27 cellular contexts compared by ENCODE assay signal in the genomic region with DNA sequence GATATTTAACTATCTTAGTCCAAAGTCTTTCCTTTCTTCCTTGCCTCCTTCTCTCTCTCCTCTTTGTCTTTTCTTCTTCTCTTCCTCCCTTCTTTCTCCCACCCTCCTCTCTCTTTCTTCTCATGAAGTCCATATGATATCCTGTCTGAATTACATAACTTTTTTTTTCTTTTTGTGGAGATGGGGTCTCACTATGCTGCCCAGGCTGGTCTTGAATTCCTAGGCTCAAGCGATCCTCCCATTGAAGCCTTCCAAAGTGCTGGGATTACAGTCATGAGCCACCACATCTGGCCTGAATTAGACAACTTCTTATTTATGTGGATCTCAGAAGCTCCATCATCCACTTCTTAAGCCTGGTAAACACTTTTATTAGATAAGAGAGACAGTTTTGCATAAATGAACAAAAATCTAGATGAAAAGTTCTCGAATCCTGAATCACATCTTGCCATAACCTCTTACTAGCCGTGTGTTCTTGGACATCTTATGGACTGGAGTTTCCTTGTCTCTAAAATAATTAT.
A peak's percentile ranks its signal among the peaks of the same experiment; 100 is the strongest.
DNase-seq lines count a peak whose midpoint lies in the region; ATAC-seq lines count a peak whose summit lies in the region.
"Had no signal": no experiment of that assay in that cellular context is flagged by ENCODE, and none has a peak within 500 bp of the region (broad histone marks: within the 10 kb centered on the region; RNA-seq: fewer than 3 reads in every experiment).

No MANE protein-coding gene starts in this region.

- peak overlapping the region in 1 of 8 donors; percentile 3 for H3K4me3 Mint-ChIP-seq in CD4-positive, alpha-beta memory T cell
- H3K4me3 Mint-ChIP-seq in activated naive CD8-positive, alpha-beta T cell treated with anti-CD3 and anti-CD28 coated beads, Interleukin-2, amount 50 U/mL, for 24 hours = no peak overlapping the region
- peak overlapping the region in 6 of 8 donors; percentile 13 to 79 (median 68) for H3K4me3 Mint-ChIP-seq in naive B cell
- H3K4me3 Mint-ChIP-seq: neural crest cell had no signal

- intact Hi-C loops in CD4-positive, alpha-beta memory T cell (cut with micrococcal nuclease) = no loop called here

- H3K27me3 ChIP-seq in CD4-positive, alpha-beta memory T cell (ENCODE audit: insufficient read depth, low read length) = no peaks in the 10 kb centered on the region
- H3K27me3 ChIP-seq in effector memory CD4-positive, alpha-beta T cell (replicated peaks; ENCODE audit: control insufficient read depth, insufficient read depth, low read length, poor library complexity, severe bottlenecking) = no peaks in the 10 kb centered on the region
- H3K27me3 ChIP-seq: brain microvascular endothelial cell, gastroesophageal sphincter, SJSA1, upper lobe of right lung had no signal

- H3K27ac Mint-ChIP-seq in CD4-positive, alpha-beta memory T cell = peak overlapping the region in 5 of 7 donors; percentile 9 to 89 (median 51)
- peak overlapping the region; percentile 12 for H3K27ac Mint-ChIP-seq in activated naive CD8-positive, alpha-beta T cell treated with anti-CD3 and anti-CD28 coated beads, Interleukin-2, amount 50 U/mL, for 24 hours
- peak overlapping the region in 5 of 6 donors; percentile 68 to 95 (median 89) for H3K27ac Mint-ChIP-seq in naive B cell
- H3K27ac Mint-ChIP-seq: activated T-helper 2 cell treated with anti-CD3 and anti-CD28 coated beads, Interferon-gamma antibody, Interleukin-2, Interleukin-4, amounts not matched to agents 10 μg/mL and 5 μg/mL and 100 μg/mL, durations not matched to agents 14 hours and 24 hours and 36 hours had no signal

- no peak for ATAC-seq in activated naive CD8-positive, alpha-beta T cell treated with anti-CD3 and anti-CD28 coated beads, Interleukin-2, amount 50 U/mL, for 24 hours
- no peak for ATAC-seq in naive B cell (ENCODE audit: low read depth in 2 of 2)
- no peak for ATAC-seq in GM19395 (IDR thresholded peaks at IDR 0.05; ENCODE audit: unreplicated experiment)
- ATAC-seq: gastroesophageal sphincter, upper lobe of right lung had no signal

- DNase-seq in CD4-positive, alpha-beta memory T cell = no peak
- peak; percentile 44 for DNase-seq in EH (ENCODE audit: low read depth)
- DNase-seq in activated naive CD8-positive, alpha-beta T cell treated with anti-CD3 and anti-CD28 coated beads, Interleukin-2, amount 50 U/mL, for 24 hours = no peak
- DNase-seq in naive B cell = no peak
- DNase-seq in effector memory CD4-positive, alpha-beta T cell = no peak
- DNase-seq in NCI-H69 (lab: John Stamatoyannopoulos, UW) = no peak
- no peak for DNase-seq in iPS-NIHi7 (ENCODE audit: extremely low spot score)
- DNase-seq: activated CD4-positive, alpha-beta T cell treated with anti-CD3 and anti-CD28 coated beads for 48 hours; activated CD8-positive, alpha-beta memory T cell treated with anti-CD3 and anti-CD28 coated beads, Interleukin-2, amount 50 U/mL, for 4 hours; AML-193; brain microvascular endothelial cell; COR-L47; effector CD4-positive, alpha-beta T cell; HCEC 1CT; hypothalamus; left ventricle myocardium inferior; midbrain; NCI-H1092 treated with DMSO at 0.1 percent for 48 hours; NCI-H187 treated with DMSO at 0.1 percent for 48 hours; NCI-H524 treated with DMSO at 0.1 percent for 48 hours; posterior cingulate gyrus; upper lobe of right lung had no signal

- no peaks in the 10 kb centered on the region for H3K9me3 Mint-ChIP-seq in CD4-positive, alpha-beta memory T cell
- H3K9me3 Mint-ChIP-seq in activated naive CD8-positive, alpha-beta T cell treated with anti-CD3 and anti-CD28 coated beads, Interleukin-2, amount 50 U/mL, for 24 hours = no peaks in the 10 kb centered on the region
- no peaks in the 10 kb centered on the region for H3K9me3 Mint-ChIP-seq in naive B cell
- H3K9me3 Mint-ChIP-seq: activated T-helper 2 cell treated with anti-CD3 and anti-CD28 coated beads, Interferon-gamma antibody, Interleukin-2, Interleukin-4, amounts not matched to agents 10 μg/mL and 5 μg/mL and 100 μg/mL, durations not matched to agents 14 hours and 24 hours and 36 hours had no signal

- no peaks in the 10 kb centered on the region for H3K36me3 ChIP-seq in CD4-positive, alpha-beta memory T cell (ENCODE audit: insufficient read depth, low read length)
- H3K36me3 ChIP-seq in effector memory CD4-positive, alpha-beta T cell (ENCODE audit: control insufficient read depth, insufficient read depth, low read length) = no peaks in the 10 kb centered on the region
- H3K36me3 ChIP-seq: brain microvascular endothelial cell, left ventricle myocardium inferior, upper lobe of right lung had no signal

- CTCF ChIA-PET in CD4-positive, alpha-beta memory T cell (lab: Charles Lee; ENCODE audit: partially characterized antibody) = interaction anchor here (1.3 kb wide), 2 partner anchors 9 to 385 kb away, joined by 3 read pairs; no protein-coding TSS in a partner anchor

- POLR2A ChIA-PET in CD4-positive, alpha-beta memory T cell (lab: Charles Lee; ENCODE audit: partially characterized antibody) = no interaction called here

- H3K4me1 Mint-ChIP-seq in CD4-positive, alpha-beta memory T cell = peaks cover 37 to 55% (median 48%) of the 10 kb centered on the region in 4 donors
- H3K4me1 Mint-ChIP-seq in activated naive CD8-positive, alpha-beta T cell treated with anti-CD3 and anti-CD28 coated beads, Interleukin-2, amount 50 U/mL, for 24 hours = peaks cover 56% of the 10 kb centered on the region
- peaks cover 50 to 72% (median 67%) of the 10 kb centered on the region in 3 donors for H3K4me1 Mint-ChIP-seq in naive B cell

- H3K4me3 ChIP-seq in CD4-positive, alpha-beta memory T cell (ENCODE audit: low read length in 2 of 2) = no peak overlapping the region
- H3K4me3 ChIP-seq in effector memory CD4-positive, alpha-beta T cell (ENCODE audit: insufficient read depth, low read depth, low read length, poor library complexity, severe bottlenecking) = no peak overlapping the region
- H3K4me3 ChIP-seq: gastroesophageal sphincter, left ventricle myocardium inferior, SJSA1, upper lobe of right lung had no signal

- no peak overlapping the region for H3K27ac ChIP-seq in CD4-positive, alpha-beta memory T cell (ENCODE audit: low read depth, low read length)
- no peak overlapping the region for H3K27ac ChIP-seq in effector memory CD4-positive, alpha-beta T cell (ENCODE audit: insufficient read depth, low read length, poor library complexity, severe bottlenecking)
- H3K27ac ChIP-seq: brain microvascular endothelial cell, left ventricle myocardium inferior, SJSA1, upper lobe of right lung had no signal

- H3K9me3 ChIP-seq in CD4-positive, alpha-beta memory T cell (ENCODE audit: control insufficient read depth in 1 of 2, low read length in 2 of 2) = no peaks in the 10 kb centered on the region
- no peaks in the 10 kb centered on the region for H3K9me3 ChIP-seq in effector memory CD4-positive, alpha-beta T cell (ENCODE audit: control insufficient read depth, low read length)
- H3K9me3 ChIP-seq: gastroesophageal sphincter, left ventricle myocardium inferior, SJSA1, upper lobe of right lung had no signal

- H3K4me1 ChIP-seq in CD4-positive, alpha-beta memory T cell (ENCODE audit: insufficient read depth, low read length) = peaks cover 22% of the 10 kb centered on the region
- H3K4me1 ChIP-seq in effector memory CD4-positive, alpha-beta T cell (ENCODE audit: control insufficient read depth, insufficient read depth, low read length, poor library complexity, severe bottlenecking) = peaks cover 11% of the 10 kb centered on the region

- H3K27me3 Mint-ChIP-seq in CD4-positive, alpha-beta memory T cell = no peaks in the 10 kb centered on the region
- H3K27me3 Mint-ChIP-seq in activated naive CD8-positive, alpha-beta T cell treated with anti-CD3 and anti-CD28 coated beads, Interleukin-2, amount 50 U/mL, for 24 hours = no peaks in the 10 kb centered on the region
- no peaks in the 10 kb centered on the region for H3K27me3 Mint-ChIP-seq in naive B cell

- H3K36me3 Mint-ChIP-seq in CD4-positive, alpha-beta memory T cell = peaks cover 0 to 22% of the 10 kb centered on the region in 2 donors
- peaks cover 2% of the 10 kb centered on the region for H3K36me3 Mint-ChIP-seq in activated naive CD8-positive, alpha-beta T cell treated with anti-CD3 and anti-CD28 coated beads, Interleukin-2, amount 50 U/mL, for 24 hours (ENCODE audit: low read depth)
- H3K36me3 Mint-ChIP-seq in naive B cell = peaks cover 0 to 6% of the 10 kb centered on the region in 2 donors

Comparison
In these comparisons a context has a peak if more than half of its experiments do, and no peak if none do; other contexts are left out.
1. H3K27ac Mint-ChIP-seq: peak in every context shown above with its lines; median percentile 89 in naive B cell; 51 in CD4-positive, alpha-beta memory T cell; 12 in activated naive CD8-positive, alpha-beta T cell treated with anti-CD3 and anti-CD28 coated beads, Interleukin-2, amount 50 U/mL, for 24 hours.